Comparison of ENCODE assay signal across 8 cellular contexts in the genomic region with DNA sequence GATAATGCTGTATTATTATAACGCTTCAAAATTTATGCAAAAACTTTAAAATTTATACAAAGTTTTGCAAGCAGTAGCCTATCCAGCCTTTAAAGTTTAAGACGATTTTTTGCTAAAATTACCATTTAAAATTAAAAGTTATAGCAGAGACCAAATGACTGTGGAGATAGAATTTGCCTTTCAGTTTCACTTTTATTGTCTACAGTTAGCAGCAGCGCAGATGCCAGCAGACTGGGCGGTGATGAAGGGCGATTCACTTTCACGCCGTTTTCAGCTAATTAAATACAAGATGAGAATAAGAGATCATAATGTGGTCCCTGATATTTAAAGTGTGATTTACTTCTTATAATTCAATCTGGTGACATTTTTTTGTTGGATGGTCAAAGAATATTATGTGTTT.
A peak's percentile ranks its signal among the peaks of the same experiment; 100 is the strongest.
DNase-seq lines count a peak whose midpoint lies in the region; ATAC-seq, FAIRE-seq and TF ChIP-seq lines count a peak whose summit lies in the region.

No MANE protein-coding gene starts in this region.

- TF ChIP-seq CTCF in GM13976 (IDR thresholded peaks at IDR 0.05; ENCODE audit: borderline replicate concordance, control extremely low read depth, extremely low read depth, insufficient read depth, missing control alignments) (no peak), keratinocyte (optimal IDR thresholded peaks at IDR 0.05 in 1 of 3, IDR thresholded peaks at IDR 0.05 in 1 of 3, conservative IDR thresholded peaks at IDR 0.05 in 1 of 3; ENCODE audit: extremely low read depth in 1 of 3, insufficient read depth in 2 of 3, low read length in 3 of 3) (no peak)

- no peak overlapping the region for H3K27ac ChIP-seq in keratinocyte (ENCODE audit: control insufficient read depth, insufficient read depth, low read length)

- H3K36me3 ChIP-seq in keratinocyte (ENCODE audit: control insufficient read depth in 2 of 2, extremely low read depth in 1 of 2, insufficient read depth in 2 of 2, low read length in 2 of 2): no peaks in the 10 kb centered on the region

- H3K4me2 ChIP-seq in keratinocyte (ENCODE audit: control insufficient read depth, extremely low read depth, insufficient read depth, low read depth, low read length): peak overlapping the region; percentile 70

- no peaks in the 10 kb centered on the region for H3K27me3 ChIP-seq in keratinocyte (ENCODE audit: control insufficient read depth, extremely low read depth, insufficient read depth, low read length)

- no peak for FAIRE-seq in keratinocyte (lab: Jason Lieb, UNC)

- in situ Hi-C loops in GM13976 (cut with MboI; ENCODE audit: low sequenced_read_pairs, unreplicated experiment): no loop called here

- no peaks in the 10 kb centered on the region for H3K4me1 ChIP-seq in keratinocyte (ENCODE audit: control insufficient read depth, extremely low read depth, insufficient read depth, low read length)

- H3K9me3 ChIP-seq in keratinocyte (ENCODE audit: control insufficient read depth, low read depth, low read length): no peaks in the 10 kb centered on the region

- H3K4me3 ChIP-seq in keratinocyte (ENCODE audit: control insufficient read depth in 2 of 3, extremely low read depth in 1 of 3, insufficient read depth in 2 of 3, low read depth in 1 of 3, low read length in 3 of 3): peak overlapping the region in 2 of 3 experiments; percentile 55 to 65

- no peaks in the 10 kb centered on the region for H4K20me1 ChIP-seq in keratinocyte (ENCODE audit: control insufficient read depth, extremely low read depth, insufficient read depth, low read length)

- DNase-seq in GM13976 (ENCODE audit: low spot score): peak; percentile 10
- DNase-seq in NCI-H2029 treated with DMSO at 0.1 percent for 48 hours (lab: John Stamatoyannopoulos, UW): peak; percentile 35
- no peak for DNase-seq in keratinocyte (ENCODE audit: low read depth, low spot score)
- DNase-seq in dedifferentiated amniotic fluid mesenchymal stem cell (ENCODE audit: extremely low spot score): no peak
- DNase-seq in NCI-H1417 treated with DMSO at 0.1 percent for 48 hours (lab: John Stamatoyannopoulos, UW): no peak
- no peak for DNase-seq in stimulated activated CD4-positive, alpha-beta T cell treated with anti-CD3 and anti-CD28 coated beads, Interleukin-15, amount 100 ng/mL, for 24 hours

- no peaks in the 10 kb centered on the region for H3K79me2 ChIP-seq in keratinocyte (ENCODE audit: control insufficient read depth, insufficient read depth, low read length)

- H3K9ac ChIP-seq in keratinocyte (ENCODE audit: control insufficient read depth, extremely low read depth, insufficient read depth, low read length): peak overlapping the region; percentile 15

- H2AFZ ChIP-seq in keratinocyte (ENCODE audit: control insufficient read depth, low read length): peak overlapping the region; percentile 94

- H3K9me1 ChIP-seq in keratinocyte (ENCODE audit: control insufficient read depth, extremely low read depth, insufficient read depth, low read length): no peaks in the 10 kb centered on the region

- dilution Hi-C loops in keratinocyte (cut with MboI; ENCODE audit: extremely low pct_ligation_motif_present, low sequenced_read_pairs): no loop called here

- ATAC-seq in GM21786 (IDR thresholded peaks at IDR 0.05; ENCODE audit: unreplicated experiment): peak; percentile 96
- no peak for ATAC-seq in activated CD4-positive, CD25-positive, alpha-beta regulatory T cell treated with anti-CD3 and anti-CD28 coated beads, Interleukin-2, amount 50 U/mL, for 24 hours

Comparison
In these comparisons a context has a peak if more than half of its experiments do, and no peak if none do; other contexts are left out.
1. DNase-seq: peak in GM13976 (single experiment) and NCI-H2029 treated with DMSO at 0.1 percent for 48 hours (single experiment); none in keratinocyte (single experiment), dedifferentiated amniotic fluid mesenchymal stem cell (single experiment), NCI-H1417 treated with DMSO at 0.1 percent for 48 hours (single experiment) and stimulated activated CD4-positive, alpha-beta T cell treated with anti-CD3 and anti-CD28 coated beads, Interleukin-15, amount 100 ng/mL, for 24 hours (single experiment).